Comparison of ENCODE assay signal across 27 cellular contexts in the genomic region with DNA sequence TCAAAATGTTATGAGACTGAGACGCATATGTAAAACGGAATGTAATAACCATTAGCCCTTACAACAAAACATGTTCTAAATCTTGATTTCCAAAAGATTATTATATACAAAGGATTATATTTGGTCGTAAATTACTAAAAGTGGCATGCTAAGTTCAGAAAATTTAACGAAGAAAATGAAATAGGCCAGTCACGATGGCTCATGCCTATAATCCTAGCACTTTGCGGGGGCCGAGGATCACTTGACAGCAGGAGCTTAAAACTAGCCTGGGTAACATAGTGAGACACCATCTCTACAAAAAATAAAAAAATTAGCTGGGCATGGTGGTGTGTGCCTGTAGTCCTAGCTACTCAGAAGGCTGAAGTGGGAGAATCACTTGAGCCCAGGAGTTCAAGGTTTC. TPM values are rescaled to one million over a fixed set of nuclear protein-coding genes. Genes with fewer than 3 reads are reported as not detected.
"Had no signal": no experiment of that assay in that cellular context is flagged by ENCODE, and none has a peak within 500 bp of the region (broad histone marks: within the 10 kb centered on the region; RNA-seq: fewer than 3 reads in every experiment).

No MANE protein-coding gene starts in this region.

- H3K79me2 ChIP-seq: hepatocyte had no signal

- H3K9me3 ChIP-seq: body of pancreas, esophagus muscularis mucosa, gastrocnemius medialis, sigmoid colon, suprapubic skin, transverse colon had no signal

- H3K27ac ChIP-seq: body of pancreas, cardiac muscle cell, esophagus muscularis mucosa, gastrocnemius medialis, hepatocyte, sigmoid colon, suprapubic skin, transverse colon, VCaP had no signal

- ATAC-seq: body of pancreas; effector memory CD8-positive, alpha-beta T cell; gastrocnemius medialis; left ventricle myocardium superior had no signal

- H2AFZ ChIP-seq: hepatocyte had no signal

- H3K4me2 ChIP-seq: hepatocyte had no signal

- H3K4me3 ChIP-seq: body of pancreas, cardiac muscle cell, esophagus muscularis mucosa, gastrocnemius medialis, hepatocyte, sigmoid colon, suprapubic skin, transverse colon had no signal

- H3K4me1 ChIP-seq: body of pancreas, esophagus muscularis mucosa, sigmoid colon, suprapubic skin, transverse colon had no signal

- H3K27me3 ChIP-seq: body of pancreas, cardiac muscle cell, esophagus muscularis mucosa, gastrocnemius medialis, hepatocyte, sigmoid colon, suprapubic skin, transverse colon had no signal

- DNase-seq: activated CD4-positive, alpha-beta T cell treated with anti-CD3 and anti-CD28 coated beads for 48 hours; activated CD4-positive, alpha-beta T cell treated with anti-CD3 and anti-CD28 coated beads, Interleukin-2, amount 50 U/mL, for 48 hours; activated CD8-positive, alpha-beta memory T cell treated with anti-CD3 and anti-CD28 coated beads for 24 hours; activated effector memory CD4-positive, alpha-beta T cell treated with Interleukin-2 at 50 U/mL for 16 hours; activated naive CD4-positive, alpha-beta T cell treated with Interleukin-2 at 50 U/mL for 16 hours; anterior cingulate cortex; body of pancreas; cortex of kidney; effector memory CD8-positive, alpha-beta T cell; gastrocnemius medialis; glutamatergic neuron; islet precursor cell; left cardiac atrium; left ventricle myocardium superior; sigmoid colon; small intestine; stimulated activated CD4-positive, alpha-beta T cell treated with anti-CD3 and anti-CD28 coated beads, Interleukin-15, amount 100 ng/mL, for 24 hours; stimulated activated CD4-positive, alpha-beta T cell treated with anti-CD3 and anti-CD28 coated beads, Interleukin-2, amount 100 ng/mL, for 24 hours; stimulated activated naive CD4-positive, alpha-beta T cell; transverse colon had no signal

RNA-seq across cellular contexts. Expression of a gene that starts 33.5 kb away (rescaled TPM):
- total RNA-seq: cardiac muscle cell; cerebellum; gastrocnemius medialis; T-helper 1 cell treated with Interleukin-12 subunit alpha and Interleukin-12 subunit beta and Interleukin-4 antibody, amounts not matched to agents 30 ng/mL and 1 ng/mL, for 36 hours had no signal
- polyA plus RNA-seq: cardiac muscle cell had no signal
